18 cellular contexts compared by ENCODE assay signal in the genomic region with DNA sequence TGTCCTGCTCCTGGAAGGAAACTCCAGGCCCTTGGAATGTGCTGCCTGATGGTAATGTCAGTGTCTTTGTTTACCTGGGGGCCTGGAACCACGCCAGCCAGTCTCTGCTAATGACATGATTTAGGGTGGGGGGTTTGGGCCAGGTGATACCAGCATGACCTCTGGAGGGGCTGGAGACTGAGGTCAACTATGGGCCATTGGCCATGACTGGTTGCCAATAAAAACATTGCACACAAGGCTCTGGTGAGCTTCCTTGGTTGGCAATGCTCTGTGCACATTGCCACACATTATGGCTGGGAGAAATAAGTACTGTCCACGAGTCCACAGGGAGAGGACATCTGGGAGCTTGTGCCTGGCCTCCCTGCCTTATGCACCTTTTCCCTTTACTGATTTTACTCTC. TPM values are rescaled to one million over a fixed set of nuclear protein-coding genes. Genes with fewer than 3 reads are reported as not detected.
DNase-seq lines count a peak whose midpoint lies in the region; ATAC-seq, FAIRE-seq and TF ChIP-seq lines count a peak whose summit lies in the region.
"Had no signal": no experiment of that assay in that cellular context is flagged by ENCODE, and none has a peak within 500 bp of the region (broad histone marks: within the 10 kb centered on the region; RNA-seq: fewer than 3 reads in every experiment).

No MANE protein-coding gene starts in this region.

- peak; percentile 49 for FAIRE-seq in HepG2 (lab: Jason Lieb, UNC)
- FAIRE-seq: colon, frontal cortex had no signal

- H3K4me3 ChIP-seq in MG63 (no peak overlapping the region), epithelial cell of proximal tubule (ENCODE audit: low read depth, low read length) (no peak overlapping the region), HepG2 (replicated peaks in 1 of 3; ENCODE audit: insufficient read depth in 1 of 3, low read depth in 2 of 3, low read length in 3 of 3) (no peak overlapping the region), upper lobe of right lung (no peak overlapping the region), colonic mucosa (no peak overlapping the region)

- no peaks in the 10 kb centered on the region for H3K9me3 ChIP-seq in MG63
- H3K9me3 ChIP-seq in HepG2 (ENCODE audit: low read length), result no peaks in the 10 kb centered on the region
- no peaks in the 10 kb centered on the region for H3K9me3 ChIP-seq in upper lobe of right lung
- no peaks in the 10 kb centered on the region for H3K9me3 ChIP-seq in colonic mucosa
- H3K9me3 ChIP-seq: Caco-2 had no signal

- ATAC-seq in HepG2 (peak; percentile 4; the same call in 2 of the 3 replicates), upper lobe of right lung (peak; percentile 11), HG03139 (IDR thresholded peaks at IDR 0.05; ENCODE audit: unreplicated experiment) (no peak)
- ATAC-seq: activated naive CD4-positive, alpha-beta T cell treated with anti-CD3 and anti-CD28 coated beads, Interleukin-2, amount 50 U/mL, for 72 hours; T-helper 17 cell; WTC11 had no signal

- no peaks in the 10 kb centered on the region for H4K20me1 ChIP-seq in HepG2 (ENCODE audit: insufficient read depth, low read length)

- H3K36me3 ChIP-seq in MG63 (no peaks in the 10 kb centered on the region), HepG2 (replicated peaks in 1 of 2; ENCODE audit: control insufficient read depth in 1 of 2, insufficient read depth in 2 of 2, low read length in 2 of 2) (no peaks in the 10 kb centered on the region), upper lobe of right lung (no peaks in the 10 kb centered on the region), colonic mucosa (no peaks in the 10 kb centered on the region)

- POLR2A ChIA-PET in HepG2 (lab: Yijun Ruan, JAX), result interaction anchor here (1.5 kb wide), 1 partner anchor 106 kb away, joined by 6 read pairs; no protein-coding TSS in a partner anchor

- CTCF ChIA-PET in HepG2 (lab: Yijun Ruan, JAX; ENCODE audit: low intra/inter-chr PET ratio, low total read pairs), result no interaction called here

- H3K27ac ChIP-seq in HepG2 (ENCODE audit: extremely low read length, insufficient read depth, low read length) (no peak overlapping the region), upper lobe of right lung (no peak overlapping the region), colonic mucosa (no peak overlapping the region)

- no peaks in the 10 kb centered on the region for H3K79me2 ChIP-seq in HepG2 (ENCODE audit: insufficient read depth, low read length)

- H3K27me3 ChIP-seq in MG63, result no peaks in the 10 kb centered on the region
- H3K27me3 ChIP-seq in HepG2 (ENCODE audit: control insufficient read depth in 1 of 2, insufficient read depth in 2 of 2, low read length in 2 of 2), result peaks cover 0 to 4% of the 10 kb centered on the region in 2 experiments; a peak in 2 of 5 replicates
- H3K27me3 ChIP-seq in upper lobe of right lung, result no peaks in the 10 kb centered on the region
- no peaks in the 10 kb centered on the region for H3K27me3 ChIP-seq in colonic mucosa

- H3K4me1 ChIP-seq in HepG2 (ENCODE audit: insufficient read depth, low read length) (peaks cover 26% of the 10 kb centered on the region), upper lobe of right lung (no peaks in the 10 kb centered on the region), colonic mucosa (peaks cover 3% of the 10 kb centered on the region)
- H3K4me1 ChIP-seq: Caco-2 had no signal

- TF ChIP-seq RAD21 in HepG2 (CRISPR knock-in tag; IDR thresholded peaks at IDR 0.05), result no peak

- BruUV-seq in HepG2 (replicated peaks; lab: Mats Ljungman, UMichigan), result no TSS peak

- TF ChIP-seq POLR2A in HepG2 (IDR thresholded peaks at IDR 0.05; ENCODE audit: insufficient read depth in 1 of 2, low read depth in 2 of 2, low read length in 2 of 2), result no peak

- no peak for TF ChIP-seq EP300 in HepG2 (IDR thresholded peaks at IDR 0.05; ENCODE audit: low read depth in 2 of 2, low read length in 2 of 2)
- no peak for TF ChIP-seq EP300 in HepG2 (CRISPR knock-in tag; IDR thresholded peaks at IDR 0.05; ENCODE audit: borderline replicate concordance)

- WGBS in HepG2 (ENCODE audit: low lambda C conversion rate), result 3% methylated on average over 2 of the region's 2 CpGs

- H2AFZ ChIP-seq in HepG2 (ENCODE audit: low read length), result no peak overlapping the region

- in situ Hi-C loops in HepG2 (cut with HindIII; ENCODE audit: extremely low pct_ligation_motif_present, low pct_unique_long_range_greater_than_20kb), result loop anchor here (5.0 to 10.0 kb wide), 2 partner anchors 108 to 281 kb away; no protein-coding TSS in a partner anchor

- TF ChIP-seq CTCF in epithelial cell of proximal tubule (conservative IDR thresholded peaks at IDR 0.05; ENCODE audit: low read depth, low read length) (no peak), HepG2 (CRISPR knock-in tag; IDR thresholded peaks at IDR 0.05) (no peak), upper lobe of right lung (IDR thresholded peaks at IDR 0.05) (no peak), colonic mucosa (IDR thresholded peaks at IDR 0.05) (no peak)

- DNase-seq in MG63 (peak; percentile 66), epithelial cell of proximal tubule (ENCODE audit: low read depth) (peak; percentile 23), HepG2 (ENCODE audit: low spot score) (no peak), upper lobe of right lung (no peak), colonic mucosa (no peak), GOT3 (lab: John Stamatoyannopoulos, UW) (no peak)
- DNase-seq: Caco-2, Kasumi-1, kidney glomerular epithelial cell, NCI-H1417 treated with DMSO at 0.1 percent for 48 hours, NCI-H526 treated with DMSO at 0.1 percent for 48 hours, OCI-M1, T-helper 17 cell had no signal

- H3K4me2 ChIP-seq in HepG2 (ENCODE audit: low read depth, low read length), result no peak overlapping the region

- intact Hi-C loops in HepG2 (cut with micrococcal nuclease; ENCODE audit: unreplicated experiment), result loop anchor here (5.0 kb wide), 3 partner anchors 53 to 572 kb away; a partner anchor contains a TSS
- intact Hi-C loops in upper lobe of right lung (cut with DNase I), result loop anchor here (10.0 kb wide), 1 partner anchor 181 kb away; no protein-coding TSS in a partner anchor
- intact Hi-C loops in colonic mucosa (cut with DNase I), result loop anchor here (5.0 to 10.0 kb wide), 3 partner anchors 127 to 281 kb away; no protein-coding TSS in a partner anchor

- H3K9ac ChIP-seq in HepG2 (ENCODE audit: insufficient read depth, low read depth, low read length) (no peak overlapping the region), colonic mucosa (ENCODE audit: low read depth in 2 of 2, low read length in 2 of 2) (no peak overlapping the region)

TF ChIP-seq in HepG2, 621 proteins besides CTCF, POLR2A, EP300 and RAD21 (continues in another document):
- TF ChIP-seq CEBPB (IDR thresholded peaks at IDR 0.05; ENCODE audit: borderline replicate concordance, low read depth, low read length) (peak; percentile 80), ZNF563 (CRISPR knock-in tag; IDR thresholded peaks at IDR 0.05) (no peak), MTA3 (CRISPR knock-in tag; IDR thresholded peaks at IDR 0.05) (no peak), JUND (CRISPR knock-in tag; IDR thresholded peaks at IDR 0.05) (no peak), ZBTB7A (CRISPR knock-in tag; IDR thresholded peaks at IDR 0.05) (0 out of 2 replicates have a peak, but pooled peaks have one; percentile 19), ZNF431 (CRISPR knock-in tag; IDR thresholded peaks at IDR 0.05; ENCODE audit: borderline replicate concordance, low read depth) (no peak)

RNA-seq across cellular contexts. Expression of a gene that starts 52.5 kb away (rescaled TPM):
- total RNA-seq in MG63 (2014; rRNA removed; shearing (Covaris generic); ENCODE audit: low replicate concordance), result 52.9 and 60.8 TPM in 2 replicates
- 30.4 and 45.4 TPM in 2 replicates for total RNA-seq in epithelial cell of proximal tubule
- 141 and 186 TPM in 2 replicates for total RNA-seq in HepG2 (2016; rRNA removed; fragmentation: Illumina TruSeq; extraction: Trizol)
- total RNA-seq in HepG2 (2016; cell fraction: cytosol; rRNA removed; fragmentation: Illumina TruSeq; extraction: Trizol; ENCODE audit: low read depth), result 30.0 and 32.3 TPM in 2 replicates
- total RNA-seq in HepG2 (2016; cell fraction: insoluble cytoplasmic fraction; rRNA removed; fragmentation: Illumina TruSeq; extraction: Trizol), result 139 and 174 TPM in 2 replicates
- 118 and 119 TPM in 2 replicates for total RNA-seq in HepG2 (2016; cell fraction: membrane; rRNA removed; fragmentation: Illumina TruSeq; extraction: Trizol)
- total RNA-seq in HepG2 (2016; cell fraction: nucleus; rRNA removed; fragmentation: Illumina TruSeq; extraction: Trizol), result 60.6 and 72.1 TPM in 2 replicates
- 80.1 and 95.5 TPM in 2 replicates for polyA plus RNA-seq in HepG2 (2011; rRNA removed)
- polyA plus RNA-seq in HepG2 (2011; cell fraction: cytosol; rRNA removed), result 121 and 137 TPM in 2 replicates
- polyA plus RNA-seq in HepG2 (2011; cell fraction: nucleus; rRNA removed), result 61.9 and 67.8 TPM in 2 replicates
- polyA plus RNA-seq in HepG2 (2012), result 113 and 128 TPM in 2 replicates
- polyA plus RNA-seq in HepG2 (2016; cell fraction: cytosol; fragmentation: Illumina TruSeq; extraction: Trizol; ENCODE audit: low read depth), result 48.2 and 51.8 TPM in 2 replicates
- 322 and 369 TPM in 2 replicates for polyA plus RNA-seq in HepG2 (2016; cell fraction: insoluble cytoplasmic fraction; fragmentation: Illumina TruSeq; extraction: Trizol; ENCODE audit: low read depth)
- 139 and 153 TPM in 2 replicates for polyA plus RNA-seq in HepG2 (2016; cell fraction: membrane; fragmentation: Illumina TruSeq; extraction: Trizol; ENCODE audit: low read depth)
- 125 and 129 TPM in 2 replicates for polyA plus RNA-seq in HepG2 (2016; cell fraction: nucleus; fragmentation: Illumina TruSeq; extraction: Trizol; ENCODE audit: insufficient read depth, low read depth)
- polyA minus RNA-seq in HepG2 (2011; rRNA and poly(A)+ RNA removed; ENCODE audit: low replicate concordance), result 155 and 250 TPM in 2 replicates
- 71.1 and 86.5 TPM in 2 replicates for polyA minus RNA-seq in HepG2 (2011; cell fraction: cytosol; rRNA and poly(A)+ RNA removed)
- polyA minus RNA-seq in HepG2 (2011; cell fraction: nucleus; rRNA and poly(A)+ RNA removed), result 45.8 and 58.4 TPM in 2 replicates
- 242 TPM for total RNA-seq in upper lobe of right lung
- 100 to 1,000 TPM; 144 to 211 TPM for total RNA-seq in colonic mucosa

Comparison
In these comparisons a context has a peak if more than half of its experiments do, and no peak if none do; other contexts are left out.
1. DNase-seq: peak in MG63 (single experiment) and epithelial cell of proximal tubule (single experiment); none in HepG2 (single experiment), upper lobe of right lung (single experiment), colonic mucosa (single experiment) and GOT3 (single experiment).